ENCODE assay signal across 9 cellular contexts in the genomic region with DNA sequence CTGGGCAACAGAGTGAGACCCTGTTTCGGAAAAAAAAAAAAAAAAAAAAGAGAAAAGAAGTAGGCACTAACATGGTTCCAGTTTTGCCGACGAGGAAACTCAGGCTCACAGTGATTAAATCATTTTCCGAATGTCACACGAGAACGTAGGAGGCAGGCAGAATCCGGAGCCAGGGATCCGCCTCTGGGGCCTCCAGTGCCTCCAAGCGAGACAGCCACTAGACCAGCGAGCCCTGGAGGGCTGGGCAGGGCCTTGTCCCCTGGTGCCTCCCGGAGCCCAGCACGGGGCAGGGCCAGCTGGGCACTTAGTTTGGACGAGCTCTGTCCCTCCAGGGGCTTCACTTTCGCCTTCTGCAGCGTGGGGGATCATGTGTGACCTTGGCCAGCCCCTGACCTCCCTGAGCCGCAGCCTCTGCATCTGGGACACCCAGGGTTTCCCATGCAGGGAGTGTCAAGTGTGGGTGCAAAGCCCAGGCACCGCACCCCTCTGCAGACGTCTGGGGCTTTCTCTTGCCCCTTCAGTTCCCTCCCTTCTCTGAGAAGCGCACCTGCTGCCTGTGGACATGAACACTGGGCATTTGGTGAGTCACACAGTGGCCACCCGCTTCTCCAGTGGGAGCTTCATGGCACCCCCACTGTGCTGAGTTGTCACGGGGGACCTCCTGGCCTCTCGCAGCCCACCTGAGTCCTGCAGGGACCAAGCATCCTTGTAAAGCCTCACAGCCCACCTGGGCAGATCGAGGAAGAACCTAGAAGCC.
DNase-seq lines count a peak whose midpoint lies in the region; ATAC-seq and TF ChIP-seq lines count a peak whose summit lies in the region.
"Had no signal": no experiment of that assay in that cellular context is flagged by ENCODE, and none has a peak within 500 bp of the region (broad histone marks: within the 10 kb centered on the region; RNA-seq: fewer than 3 reads in every experiment).

No MANE protein-coding gene starts in this region.

- H3K4me1 Mint-ChIP-seq in T-helper 17 cell: peaks cover 31% of the 10 kb centered on the region

- TF ChIP-seq POLR2A in lower leg skin (IDR thresholded peaks at IDR 0.05): no peak

- no peak for TF ChIP-seq CTCF in right atrium auricular region (IDR thresholded peaks at IDR 0.05)
- no peak for TF ChIP-seq CTCF in lower leg skin (IDR thresholded peaks at IDR 0.05)

- peak overlapping the region in 1 of 2 donors; percentile 27 for H3K4me3 ChIP-seq in right atrium auricular region
- H3K4me3 ChIP-seq in lower leg skin (ENCODE audit: low read depth, poor library complexity, severe bottlenecking): no peak overlapping the region

- no peak for ATAC-seq in T-helper 17 cell

- H3K27ac Mint-ChIP-seq in T-helper 17 cell: peak overlapping the region; percentile 8
- H3K27ac Mint-ChIP-seq: activated naive CD4-positive, alpha-beta T cell treated with anti-CD3 and anti-CD28 coated beads, Interleukin-2, amount 50 U/mL, for 72 hours had no signal

- peaks cover 5 to 99% of the 10 kb centered on the region in 2 donors for H3K4me1 ChIP-seq in right atrium auricular region

- peaks cover 10% of the 10 kb centered on the region for H3K36me3 ChIP-seq in right atrium auricular region

- WGBS in lower leg skin, 2 donors: 17 to 19% methylated on average over 19 to 21 of the region's 23 CpGs

- peak overlapping the region; percentile 85 for H3K4me3 Mint-ChIP-seq in T-helper 17 cell

- H3K27ac ChIP-seq in right atrium auricular region: peak overlapping the region; percentile 78 to 87

- H3K27me3 Mint-ChIP-seq in T-helper 17 cell: no peaks in the 10 kb centered on the region

- H3K9me3 ChIP-seq in T-helper 17 cell (ENCODE audit: control insufficient read depth, low read length, poor library complexity, severe bottlenecking) (no peaks in the 10 kb centered on the region), right atrium auricular region (no peaks in the 10 kb centered on the region)

- no peaks in the 10 kb centered on the region for H3K36me3 Mint-ChIP-seq in T-helper 17 cell (ENCODE audit: low read depth)
- H3K36me3 Mint-ChIP-seq: activated naive CD4-positive, alpha-beta T cell treated with anti-CD3 and anti-CD28 coated beads, Interleukin-2, amount 50 U/mL, for 72 hours had no signal

- intact Hi-C loops in lower leg skin (cut with DNase I; ENCODE audit: low total_unique reads): no loop called here

- H3K27me3 ChIP-seq in right atrium auricular region: no peaks in the 10 kb centered on the region

- DNase-seq in NCI-H2107 (lab: John Stamatoyannopoulos, UW) (peak; percentile 26), NCI-H2107 treated with DMSO at 0.1 percent for 48 hours (lab: John Stamatoyannopoulos, UW; ENCODE audit: unreplicated experiment) (no peak), T-helper 17 cell (no peak), right atrium auricular region (ENCODE audit: low spot score) (peak; percentile 75), stromal cell of bone marrow (ENCODE audit: low read depth) (peak; percentile 26), lower leg skin (ENCODE audit: low spot score in 2 of 2) (no peak), NCI-H1092 treated with DMSO at 0.1 percent for 48 hours (lab: John Stamatoyannopoulos, UW) (no peak)
- no peak for DNase-seq in activated CD4-positive, CD25-positive, alpha-beta regulatory T cell (lab: John Stamatoyannopoulos, UW)

Comparison
In these comparisons a context has a peak if more than half of its experiments do, and no peak if none do; other contexts are left out.
1. DNase-seq: peak in NCI-H2107 (single experiment), right atrium auricular region (single experiment) and stromal cell of bone marrow (single experiment); none in NCI-H2107 treated with DMSO at 0.1 percent for 48 hours (single experiment), T-helper 17 cell (0 of 3), lower leg skin (0 of 2), activated CD4-positive, CD25-positive, alpha-beta regulatory T cell (0 of 4) and NCI-H1092 treated with DMSO at 0.1 percent for 48 hours (single experiment).